23 cellular contexts compared by ENCODE assay signal in genomic region chr19:17137417-17137816, GRCh38.
A peak's percentile ranks its signal among the peaks of the same experiment; 100 is the strongest.
DNase-seq lines count a peak whose midpoint lies in the region; ATAC-seq, FAIRE-seq and TF ChIP-seq lines count a peak whose summit lies in the region.
"Had no signal": no experiment of that assay in that cellular context is flagged by ENCODE, and none has a peak within 500 bp of the region (broad histone marks: within the 10 kb centered on the region; RNA-seq: fewer than 3 reads in every experiment).

No MANE protein-coding gene starts in this region.

- no peaks in the 10 kb centered on the region for H3K27me3 ChIP-seq in HepG2 (ENCODE audit: control insufficient read depth in 1 of 2, insufficient read depth in 2 of 2, low read length in 2 of 2)
- no peaks in the 10 kb centered on the region for H3K27me3 ChIP-seq in right lobe of liver
- H3K27me3 ChIP-seq in neural progenitor cell, result no peaks in the 10 kb centered on the region
- H3K27me3 ChIP-seq in vagina, result no peaks in the 10 kb centered on the region
- H3K27me3 ChIP-seq: adrenal gland had no signal

- H3K4me3 Mint-ChIP-seq in endothelial cell (ENCODE audit: unreplicated experiment) (no peak overlapping the region), neural progenitor cell (peak overlapping the region; percentile 38)
- H3K4me3 Mint-ChIP-seq: activated B cell treated with CpG ODN at 0.5 μM for 24 hours; CD4-positive, alpha-beta memory T cell; naive thymus-derived CD4-positive, alpha-beta T cell; T-cell had no signal

- TF ChIP-seq CTCF in HepG2 (CRISPR knock-in tag; IDR thresholded peaks at IDR 0.05) (no peak), right lobe of liver (IDR thresholded peaks at IDR 0.05) (no peak), endothelial cell (IDR thresholded peaks at IDR 0.05; ENCODE audit: unreplicated experiment) (no peak), neural progenitor cell (IDR thresholded peaks at IDR 0.05) (no peak), vagina (IDR thresholded peaks at IDR 0.05) (no peak)

- H3K79me2 ChIP-seq in HepG2 (ENCODE audit: insufficient read depth, low read length) (no peaks in the 10 kb centered on the region), neural progenitor cell (ENCODE audit: low read depth) (no peaks in the 10 kb centered on the region)

- H3K36me3 Mint-ChIP-seq in endothelial cell (ENCODE audit: low read depth, unreplicated experiment) (no peaks in the 10 kb centered on the region), neural progenitor cell (peaks cover 8% of the 10 kb centered on the region)

- CTCF ChIA-PET in HepG2 (lab: Yijun Ruan, JAX; ENCODE audit: low intra/inter-chr PET ratio, low total read pairs), result no interaction called here

- intact Hi-C loops in HepG2 (cut with micrococcal nuclease; ENCODE audit: unreplicated experiment) (loop anchor here (5.0 kb wide), 1 partner anchor 60 kb away; the partner anchor contains the start of genes HAUS8 and MYO9B), right lobe of liver (cut with DNase I) (no loop called here), vagina (cut with DNase I) (loop anchor here (10.0 kb wide), 1 partner anchor 63 kb away; the partner anchor contains the start of genes HAUS8 and MYO9B)

- H3K36me3 ChIP-seq in HepG2 (replicated peaks in 1 of 2; ENCODE audit: control insufficient read depth in 1 of 2, insufficient read depth in 2 of 2, low read length in 2 of 2) (no peaks in the 10 kb centered on the region; a peak in 1 of 5 replicates), right lobe of liver (no peaks in the 10 kb centered on the region), neural progenitor cell (no peaks in the 10 kb centered on the region), vagina (peaks cover 0 to 3% of the 10 kb centered on the region in 2 donors)
- H3K36me3 ChIP-seq: adrenal gland had no signal

- 96% methylated on average over 10 of the region's 10 CpGs for WGBS in HepG2 (ENCODE audit: low lambda C conversion rate)
- WGBS in right lobe of liver (ENCODE audit: insufficient coverage, low coverage, low lambda C conversion rate, missing lambda C conversion rate), result 87% methylated on average over 6 of the region's 10 CpGs

- H3K9me3 ChIP-seq in HepG2 (ENCODE audit: low read length) (no peaks in the 10 kb centered on the region), right lobe of liver (no peaks in the 10 kb centered on the region), neural progenitor cell (ENCODE audit: low read depth) (no peaks in the 10 kb centered on the region), vagina (no peaks in the 10 kb centered on the region)
- H3K9me3 ChIP-seq: adrenal gland had no signal

- H3K4me1 ChIP-seq in HepG2 (ENCODE audit: insufficient read depth, low read length) (peaks cover 66% of the 10 kb centered on the region), right lobe of liver (peaks cover 0 to 53% (median 16%) of the 10 kb centered on the region in 4 donors), neural progenitor cell (peaks cover 6% of the 10 kb centered on the region), vagina (peaks cover 32% of the 10 kb centered on the region)

- H3K27me3 Mint-ChIP-seq in endothelial cell (ENCODE audit: unreplicated experiment) (peaks cover 6% of the 10 kb centered on the region), neural progenitor cell (ENCODE audit: insufficient read depth, low read depth) (no peaks in the 10 kb centered on the region)
- H3K27me3 Mint-ChIP-seq: activated B cell treated with CpG ODN at 0.5 μM for 24 hours; CD4-positive, alpha-beta memory T cell; naive thymus-derived CD4-positive, alpha-beta T cell; T-cell had no signal

- H2AFZ ChIP-seq in HepG2 (ENCODE audit: low read length) (no peak overlapping the region), neural progenitor cell (replicated peaks) (no peak overlapping the region)

- no peaks in the 10 kb centered on the region for H3K9me3 Mint-ChIP-seq in endothelial cell (ENCODE audit: unreplicated experiment)
- no peaks in the 10 kb centered on the region for H3K9me3 Mint-ChIP-seq in neural progenitor cell
- H3K9me3 Mint-ChIP-seq: activated B cell treated with CpG ODN at 0.5 μM for 24 hours; CD4-positive, alpha-beta memory T cell; naive thymus-derived CD4-positive, alpha-beta T cell; T-cell had no signal

- TF ChIP-seq POLR2A in HepG2 (IDR thresholded peaks at IDR 0.05; ENCODE audit: insufficient read depth in 1 of 2, low read depth in 2 of 2, low read length in 2 of 2) (no peak), right lobe of liver (IDR thresholded peaks at IDR 0.05) (no peak), vagina (IDR thresholded peaks at IDR 0.05) (no peak)

- peak overlapping the region; percentile 22 for H3K27ac ChIP-seq in HepG2 (ENCODE audit: extremely low read length, insufficient read depth, low read length)
- H3K27ac ChIP-seq in right lobe of liver, result peak overlapping the region in 1 of 3 donors; percentile 80
- no peak overlapping the region for H3K27ac ChIP-seq in neural progenitor cell
- H3K27ac ChIP-seq in vagina, result peak overlapping the region; percentile 99

- H3K4me1 Mint-ChIP-seq in endothelial cell (ENCODE audit: unreplicated experiment), result peaks cover 19% of the 10 kb centered on the region
- peaks cover 39% of the 10 kb centered on the region for H3K4me1 Mint-ChIP-seq in neural progenitor cell

- H4K20me1 ChIP-seq in HepG2 (ENCODE audit: insufficient read depth, low read length) (no peaks in the 10 kb centered on the region), neural progenitor cell (ENCODE audit: low read depth) (peaks cover 38% of the 10 kb centered on the region)

- BruUV-seq in HepG2 (replicated peaks; lab: Mats Ljungman, UMichigan), result no TSS peak

- no peak overlapping the region for H3K4me2 ChIP-seq in HepG2 (ENCODE audit: low read depth, low read length)
- H3K4me2 ChIP-seq in neural progenitor cell, result no peak overlapping the region

- peak overlapping the region; percentile 61 for H3K27ac Mint-ChIP-seq in endothelial cell (ENCODE audit: unreplicated experiment)
- peak overlapping the region; percentile 63 for H3K27ac Mint-ChIP-seq in neural progenitor cell
- H3K27ac Mint-ChIP-seq: CD4-positive, alpha-beta memory T cell had no signal

- no peak for FAIRE-seq in HepG2 (lab: Jason Lieb, UNC)
- FAIRE-seq: frontal cortex, GM18507, GM19239 had no signal

- peaks cover 21% of the 10 kb centered on the region for H3F3A ChIP-seq in neural progenitor cell (ENCODE audit: low read depth)

- TF ChIP-seq EP300 in HepG2 (IDR thresholded peaks at IDR 0.05; ENCODE audit: low read depth in 2 of 2, low read length in 2 of 2) (no peak), HepG2 (CRISPR knock-in tag; IDR thresholded peaks at IDR 0.05; ENCODE audit: borderline replicate concordance) (no peak)

- in situ Hi-C loops in HepG2 (cut with HindIII; ENCODE audit: extremely low pct_ligation_motif_present, low pct_unique_long_range_greater_than_20kb), result no loop called here

- H3K4me3 ChIP-seq in HepG2 (replicated peaks in 1 of 3; ENCODE audit: insufficient read depth in 1 of 3, low read depth in 2 of 3, low read length in 3 of 3), result no peak overlapping the region
- H3K4me3 ChIP-seq in right lobe of liver, result no peak overlapping the region
- no peak overlapping the region for H3K4me3 ChIP-seq in neural progenitor cell
- no peak overlapping the region for H3K4me3 ChIP-seq in vagina
- H3K4me3 ChIP-seq: adrenal gland had no signal

- no peak for TF ChIP-seq RAD21 in HepG2 (CRISPR knock-in tag; IDR thresholded peaks at IDR 0.05)

- ATAC-seq in HepG2 (no peak), right lobe of liver (no peak), HG03521 (IDR thresholded peaks at IDR 0.05; ENCODE audit: unreplicated experiment) (no peak), HG03565 (IDR thresholded peaks at IDR 0.05; ENCODE audit: unreplicated experiment) (no peak), GM21381 (IDR thresholded peaks at IDR 0.05; ENCODE audit: unreplicated experiment) (no peak)
- ATAC-seq: left lobe of liver; naive thymus-derived CD4-positive, alpha-beta T cell; stimulated activated naive CD8-positive, alpha-beta T cell treated with anti-CD3 and anti-CD28 coated beads, Interleukin-15, Interleukin-2, amounts not matched to agents 100 U/mL and 50 U/mL, for 24 hours; T-cell had no signal

- H3K9ac ChIP-seq in HepG2 (ENCODE audit: insufficient read depth, low read depth, low read length) (no peak overlapping the region), neural progenitor cell (no peak overlapping the region)

- POLR2A ChIA-PET in HepG2 (lab: Yijun Ruan, JAX), result no interaction called here

- DNase-seq in HepG2 (ENCODE audit: low spot score) (no peak), right lobe of liver (no peak), endothelial cell (ENCODE audit: low spot score) (no peak), neural progenitor cell (ENCODE audit: low spot score) (no peak), vagina (ENCODE audit: extremely low spot score in 2 of 2) (no peak)
- DNase-seq: ACHN; activated B cell treated with CpG ODN at 0.5 μM for 24 hours; activated effector memory CD4-positive, alpha-beta T cell treated with Interleukin-2 at 50 U/mL for 16 hours; adrenal gland; CD4-positive, alpha-beta memory T cell; DMS79 treated with DMSO at 0.1 percent for 48 hours; naive thymus-derived CD4-positive, alpha-beta T cell; NK-92 treated with Interleukin-12 subunit alpha and Interleukin-12 subunit beta, amount 100 ng/mL, for 24 hours; RPMI8226; stimulated activated naive CD8-positive, alpha-beta T cell treated with anti-CD3 and anti-CD28 coated beads, Interleukin-15, Interleukin-2, amounts not matched to agents 100 U/mL and 50 U/mL, for 24 hours; T-cell had no signal

TF ChIP-seq in HepG2, 621 proteins besides CTCF, POLR2A, EP300 and RAD21 (continues in another document):
- no peak for TF ChIP-seq NFYC (CRISPR knock-in tag; IDR thresholded peaks at IDR 0.05)
- no peak for TF ChIP-seq FUBP1 (CRISPR knock-in tag; IDR thresholded peaks at IDR 0.05; ENCODE audit: borderline replicate concordance)
- TF ChIP-seq MAF1 (CRISPR knock-in tag; IDR thresholded peaks at IDR 0.05; ENCODE audit: borderline replicate concordance), result no peak
- no peak for TF ChIP-seq MED8 (CRISPR knock-in tag; IDR thresholded peaks at IDR 0.05; ENCODE audit: insufficient replicate concordance)

Comparison
In these comparisons a context has a peak if more than half of its experiments do, and no peak if none do; other contexts are left out.
1. intact Hi-C loops: an anchor here in HepG2 (5.0 kb wide) and vagina (10.0 kb wide); none called in right lobe of liver.